8 cellular contexts compared by ENCODE assay signal in the genomic region with DNA sequence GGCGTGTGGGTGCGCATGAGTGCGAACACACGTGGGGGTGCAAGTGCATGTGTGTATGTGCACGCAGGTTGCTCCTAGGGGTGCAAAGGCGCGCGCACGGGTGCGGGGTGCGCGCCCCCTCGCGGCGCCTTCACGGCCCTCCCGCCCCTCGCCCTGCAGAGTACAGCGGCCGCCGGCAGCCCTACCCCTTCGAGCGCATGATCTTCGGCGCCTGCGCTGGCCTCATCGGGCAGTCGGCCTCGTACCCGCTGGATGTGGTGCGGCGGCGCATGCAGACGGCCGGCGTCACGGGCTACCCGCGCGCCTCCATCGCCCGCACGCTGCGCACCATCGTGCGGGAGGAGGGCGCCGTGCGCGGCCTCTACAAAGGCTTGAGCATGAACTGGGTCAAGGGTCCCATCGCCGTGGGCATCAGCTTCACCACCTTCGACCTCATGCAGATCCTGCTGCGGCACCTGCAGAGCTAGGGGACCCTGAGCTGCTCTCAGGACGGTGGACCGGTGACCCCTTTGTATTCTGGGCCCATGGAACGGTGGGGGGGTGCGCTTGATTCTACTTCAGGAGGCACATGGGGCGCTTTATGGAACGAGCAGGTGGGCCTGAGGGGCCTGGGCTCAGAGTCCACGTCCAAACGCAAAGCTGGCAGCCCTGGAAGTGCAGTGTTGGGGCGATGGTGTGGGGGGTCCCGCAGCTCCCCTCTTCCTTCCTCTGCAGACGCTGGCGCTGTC. TPM values are rescaled to one million over a fixed set of nuclear protein-coding genes. Genes with fewer than 3 reads are reported as not detected.
DNase-seq lines count a peak whose midpoint lies in the region; ATAC-seq and TF ChIP-seq lines count a peak whose summit lies in the region.
"Had no signal": no experiment of that assay in that cellular context is flagged by ENCODE, and none has a peak within 500 bp of the region (broad histone marks: within the 10 kb centered on the region; RNA-seq: fewer than 3 reads in every experiment).

No MANE protein-coding gene starts in this region.

- intact Hi-C loops in heart right ventricle (cut with DNase I), result no loop called here

- TF ChIP-seq CTCF in GM12872 (IDR thresholded peaks at IDR 0.05; ENCODE audit: insufficient read depth, low read depth, low read length), result peak; percentile 47
- TF ChIP-seq CTCF in heart right ventricle (IDR thresholded peaks at IDR 0.05), result peak in 8 of 9 donors; percentile 11 to 55 (median 38)

- H3K4me3 Mint-ChIP-seq in activated CD8-positive, alpha-beta T cell treated with anti-CD3 and anti-CD28 coated beads, Interleukin-2, amount 10 ng/mL, durations not matched to agents 7 days and 5 days, result no peak overlapping the region

- no peaks in the 10 kb centered on the region for H3K9me3 ChIP-seq in heart right ventricle

- WGBS in heart right ventricle, 2 donors, result 23 to 25% methylated on average over 66 of the region's 66 CpGs

- no peaks in the 10 kb centered on the region for H3K9me3 Mint-ChIP-seq in activated CD8-positive, alpha-beta T cell treated with anti-CD3 and anti-CD28 coated beads, Interleukin-2, amount 10 ng/mL, durations not matched to agents 7 days and 5 days (ENCODE audit: insufficient read depth)

- peak overlapping the region in 3 of 10 donors; percentile 4 to 11 (median 5) for H3K4me3 ChIP-seq in heart right ventricle
- H3K4me3 ChIP-seq in skeletal muscle cell (ENCODE audit: low read depth, low read length), result peak overlapping the region; percentile 6

- CTCF ChIA-PET in activated CD8-positive, alpha-beta T cell treated with anti-CD3 and anti-CD28 coated beads, Interleukin-2, amount 10 ng/mL, durations not matched to agents 7 days and 5 days (lab: Charles Lee), result interaction anchor here (0.6 to 0.7 kb wide), 2 partner anchors 43 to 83 kb away, joined by 3 read pairs; no protein-coding TSS in a partner anchor

- H3K27ac Mint-ChIP-seq in activated CD8-positive, alpha-beta T cell treated with anti-CD3 and anti-CD28 coated beads, Interleukin-2, amount 10 ng/mL, durations not matched to agents 7 days and 5 days, result no peak overlapping the region

- peaks cover 7% of the 10 kb centered on the region for H3K4me1 Mint-ChIP-seq in activated CD8-positive, alpha-beta T cell treated with anti-CD3 and anti-CD28 coated beads, Interleukin-2, amount 10 ng/mL, durations not matched to agents 7 days and 5 days (ENCODE audit: low read depth)

- DNase-seq in activated CD8-positive, alpha-beta T cell treated with anti-CD3 and anti-CD28 coated beads, Interleukin-2, amount 10 ng/mL, durations not matched to agents 7 days and 5 days, result peak; percentile 30
- DNase-seq in heart right ventricle (no peak), skeletal muscle cell (ENCODE audit: low read depth) (no peak), AML-193 (lab: John Stamatoyannopoulos, UW) (no peak)
- no peak for DNase-seq in activated effector memory CD4-positive, alpha-beta T cell treated with Interleukin-2 at 50 U/mL for 16 hours
- DNase-seq: NCI-H1436 treated with DMSO at 0.1 percent for 48 hours had no signal

- ATAC-seq in activated CD8-positive, alpha-beta T cell treated with anti-CD3 and anti-CD28 coated beads, Interleukin-2, amount 10 ng/mL, durations not matched to agents 7 days and 5 days, result peak; percentile 63
- ATAC-seq in heart right ventricle, result peak in 4 of 8 donors; percentile 7 to 28 (median 23)
- no peak for ATAC-seq in GM18519 (IDR thresholded peaks at IDR 0.05; ENCODE audit: low FRiP score, unreplicated experiment)

- no peak overlapping the region for H3K27ac ChIP-seq in heart right ventricle

- POLR2A ChIA-PET in activated CD8-positive, alpha-beta T cell treated with anti-CD3 and anti-CD28 coated beads, Interleukin-2, amount 10 ng/mL, durations not matched to agents 7 days and 5 days (lab: Charles Lee), result interaction anchor here (1.6 kb wide), 1 partner anchor 45 kb away, joined by 5 read pairs; no protein-coding TSS in a partner anchor

- H3K27me3 ChIP-seq in heart right ventricle, result no peaks in the 10 kb centered on the region

- peaks cover 0 to 19% (median 0%) of the 10 kb centered on the region in 9 donors for H3K4me1 ChIP-seq in heart right ventricle

- H3K27me3 Mint-ChIP-seq in activated CD8-positive, alpha-beta T cell treated with anti-CD3 and anti-CD28 coated beads, Interleukin-2, amount 10 ng/mL, durations not matched to agents 7 days and 5 days (ENCODE audit: low read depth), result no peaks in the 10 kb centered on the region

- peaks cover 0 to 12% (median 0%) of the 10 kb centered on the region in 9 donors for H3K36me3 ChIP-seq in heart right ventricle

- no peaks in the 10 kb centered on the region for H3K36me3 Mint-ChIP-seq in activated CD8-positive, alpha-beta T cell treated with anti-CD3 and anti-CD28 coated beads, Interleukin-2, amount 10 ng/mL, durations not matched to agents 7 days and 5 days (ENCODE audit: low read depth)

RNA-seq across cellular contexts. Expression of gene TMEM161A, which starts 27.7 kb away (rescaled TPM):
- 10 to 100 TPM; 20.3 to 22.8 TPM for total RNA-seq in activated CD8-positive, alpha-beta T cell treated with anti-CD3 and anti-CD28 coated beads, Interleukin-2, amount 10 ng/mL, durations not matched to agents 7 days and 5 days
- 10 to 100 TPM; 11.4 to 27.9 (median 18.6) TPM for total RNA-seq in heart right ventricle
- 10 to 100 TPM; 24.2 to 24.4 TPM for polyA plus RNA-seq in heart right ventricle

RNA-seq across cellular contexts. Expression of gene SLC25A42, which starts 46.8 kb away (rescaled TPM):
- 10 to 100 TPM; 20.1 to 20.2 TPM for total RNA-seq in activated CD8-positive, alpha-beta T cell treated with anti-CD3 and anti-CD28 coated beads, Interleukin-2, amount 10 ng/mL, durations not matched to agents 7 days and 5 days
- total RNA-seq in heart right ventricle, result 10 to 100 TPM; 15.7 to 24.1 (median 19.3) TPM
- 10 to 100 TPM; 15.9 to 18.1 TPM for polyA plus RNA-seq in heart right ventricle

RNA-seq across cellular contexts. Expression of gene MEF2B, which starts 59.5 kb away (rescaled TPM):
- total RNA-seq in activated CD8-positive, alpha-beta T cell treated with anti-CD3 and anti-CD28 coated beads, Interleukin-2, amount 10 ng/mL, durations not matched to agents 7 days and 5 days, result 1 to 10 TPM; 2.2 to 3.6 TPM
- under 1 TPM in 7 of 10 donors, not detected in 3; 0.34 to 0.99 (median 0.54) TPM for total RNA-seq in heart right ventricle
- 1 to 10 TPM in 1 of 2 donors, under 1 TPM in 1; 0.41 to 2.3 TPM for polyA plus RNA-seq in heart right ventricle
